In the genomic region with DNA sequence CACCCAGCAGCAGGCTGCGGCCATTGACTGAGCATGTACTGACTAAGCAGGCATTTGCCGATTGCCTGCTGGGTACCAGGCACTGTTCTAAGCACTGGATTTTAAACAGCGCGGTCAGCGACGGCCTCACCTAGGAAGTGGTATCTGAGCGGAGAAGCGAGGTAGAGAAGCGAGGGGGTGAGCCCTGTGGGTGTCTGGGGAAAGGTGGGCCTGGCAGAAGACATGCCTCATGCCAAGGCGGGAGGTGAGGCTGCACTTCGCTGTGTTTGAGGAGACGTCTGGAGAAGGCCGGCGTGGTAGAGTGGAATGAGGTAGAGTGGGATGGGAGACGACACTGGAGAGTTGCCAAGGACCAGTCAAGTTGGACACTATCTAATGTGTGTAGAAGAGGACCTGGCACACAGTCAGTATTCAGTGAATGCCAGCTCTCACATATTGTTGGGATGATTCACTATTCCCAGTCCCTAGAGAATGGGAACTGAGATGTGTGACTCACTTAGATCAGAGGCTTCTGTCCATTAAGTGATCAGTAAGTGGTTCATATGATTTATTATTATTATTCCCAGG, we compare ENCODE assay signal across 9 cellular contexts. TPM values are rescaled to one million over a fixed set of nuclear protein-coding genes. Genes with fewer than 3 reads are reported as not detected.
A peak's percentile ranks its signal among the peaks of the same experiment; 100 is the strongest.
DNase-seq lines count a peak whose midpoint lies in the region; ATAC-seq and TF ChIP-seq lines count a peak whose summit lies in the region.
"Had no signal": no experiment of that assay in that cellular context is flagged by ENCODE, and none has a peak within 500 bp of the region (broad histone marks: within the 10 kb centered on the region; RNA-seq: fewer than 3 reads in every experiment).

No MANE protein-coding gene starts in this region.

- H3K27ac Mint-ChIP-seq in CD8-positive, alpha-beta memory T cell = peak overlapping the region in 6 of 8 donors; percentile 7 to 80 (median 31)
- H3K27ac Mint-ChIP-seq in naive B cell = peak overlapping the region in 2 of 6 donors; percentile 53 to 61

- no peaks in the 10 kb centered on the region for H4K20me1 ChIP-seq in Loucy (ENCODE audit: insufficient read depth, low read length, poor library complexity, severe bottlenecking)

- no peak overlapping the region for H3K27ac ChIP-seq in CD8-positive, alpha-beta memory T cell (ENCODE audit: low read depth, low read length)
- H3K27ac ChIP-seq: suprapubic skin had no signal

- H3K36me3 ChIP-seq in CD8-positive, alpha-beta memory T cell (ENCODE audit: insufficient read depth, low read length) = no peaks in the 10 kb centered on the region
- H3K36me3 ChIP-seq in Loucy (ENCODE audit: insufficient read depth, low read length) = no peaks in the 10 kb centered on the region
- H3K36me3 ChIP-seq: suprapubic skin had no signal

- no peak for DNase-seq in CD8-positive, alpha-beta memory T cell
- DNase-seq in cerebellar cortex (ENCODE audit: low spot score) (peak; percentile 39), naive B cell (no peak), NCI-H1694 treated with DMSO at 0.1 percent for 48 hours (lab: John Stamatoyannopoulos, UW) (no peak), NCI-H510A (lab: John Stamatoyannopoulos, UW) (no peak)
- no peak for DNase-seq in stimulated activated CD8-positive, alpha-beta memory T cell treated with anti-CD3 and anti-CD28 coated beads, Interleukin-4, amount 100 ng/mL, for 48 hours

- H3K4me2 ChIP-seq in Loucy (ENCODE audit: low read depth, low read length, poor library complexity, severe bottlenecking) = peak overlapping the region; percentile 47

- no peaks in the 10 kb centered on the region for H3K79me2 ChIP-seq in Loucy (ENCODE audit: insufficient read depth, low read length)

- H3K27me3 Mint-ChIP-seq in CD8-positive, alpha-beta memory T cell = peaks cover 0 to 4% of the 10 kb centered on the region in 2 donors
- no peaks in the 10 kb centered on the region for H3K27me3 Mint-ChIP-seq in naive B cell

- no peaks in the 10 kb centered on the region for H3K9me2 ChIP-seq in Loucy (replicated peaks; ENCODE audit: low read depth, low read length)

- H3K4me3 ChIP-seq in CD8-positive, alpha-beta memory T cell (ENCODE audit: low read length) = no peak overlapping the region
- H3K4me3 ChIP-seq in Loucy (ENCODE audit: low read length, poor library complexity, severe bottlenecking) = peak overlapping the region; percentile 77

- no peak for TF ChIP-seq CTCF in Loucy (conservative IDR thresholded peaks at IDR 0.05; ENCODE audit: low read length)

- no peaks in the 10 kb centered on the region for H3K9me3 ChIP-seq in CD8-positive, alpha-beta memory T cell (ENCODE audit: low read length)
- no peaks in the 10 kb centered on the region for H3K9me3 ChIP-seq in Loucy (ENCODE audit: insufficient read depth, low read depth, low read length)
- H3K9me3 ChIP-seq: suprapubic skin had no signal

- H3K4me1 Mint-ChIP-seq in CD8-positive, alpha-beta memory T cell = peaks cover 13 to 17% (median 14%) of the 10 kb centered on the region in 3 donors
- peaks cover 11 to 16% (median 14%) of the 10 kb centered on the region in 3 donors for H3K4me1 Mint-ChIP-seq in naive B cell

- no peak overlapping the region for H3K9ac ChIP-seq in Loucy (ENCODE audit: low read depth, low read length, poor library complexity, severe bottlenecking)

- no peak overlapping the region for H2AFZ ChIP-seq in Loucy (ENCODE audit: low read length)

- H3K4me3 Mint-ChIP-seq in CD8-positive, alpha-beta memory T cell = peak overlapping the region; percentile 80 to 95 (median 86)
- peak overlapping the region; percentile 79 to 95 (median 88) for H3K4me3 Mint-ChIP-seq in naive B cell

- CTCF ChIA-PET in CD8-positive, alpha-beta memory T cell (lab: Charles Lee) = no interaction called here

- peaks cover 0 to 3% (median 0%) of the 10 kb centered on the region in 3 donors for H3K36me3 Mint-ChIP-seq in CD8-positive, alpha-beta memory T cell
- H3K36me3 Mint-ChIP-seq in naive B cell = no peaks in the 10 kb centered on the region

- POLR2A ChIA-PET in CD8-positive, alpha-beta memory T cell (lab: Charles Lee) = no interaction called here

- H3K27me3 ChIP-seq in CD8-positive, alpha-beta memory T cell (ENCODE audit: insufficient read depth, low read length, poor library complexity, severe bottlenecking) = no peaks in the 10 kb centered on the region
- H3K27me3 ChIP-seq in Loucy (ENCODE audit: insufficient read depth, low read length, poor library complexity, severe bottlenecking) = no peaks in the 10 kb centered on the region
- H3K27me3 ChIP-seq: suprapubic skin had no signal

- H3F3A ChIP-seq in Loucy (ENCODE audit: low read depth) = no peaks in the 10 kb centered on the region

- no peak for ATAC-seq in naive B cell (ENCODE audit: low read depth in 2 of 2)
- no peak for ATAC-seq in GM18519 (IDR thresholded peaks at IDR 0.05; ENCODE audit: low FRiP score, unreplicated experiment)

- H3K9me3 Mint-ChIP-seq in CD8-positive, alpha-beta memory T cell = no peaks in the 10 kb centered on the region
- no peaks in the 10 kb centered on the region for H3K9me3 Mint-ChIP-seq in naive B cell

- peaks cover 11% of the 10 kb centered on the region for H3K4me1 ChIP-seq in CD8-positive, alpha-beta memory T cell (ENCODE audit: insufficient read depth, low read length)
- H3K4me1 ChIP-seq in Loucy (ENCODE audit: insufficient read depth, low read length, poor library complexity, severe bottlenecking) = no peaks in the 10 kb centered on the region

RNA-seq across cellular contexts. Expression of gene SYCE1L, which starts 14.4 kb away (rescaled TPM):
- total RNA-seq in CD8-positive, alpha-beta memory T cell = 1 to 10 TPM; 3.9 to 4.6 TPM
- 3.9 TPM for polyA plus RNA-seq in CD8-positive, alpha-beta memory T cell
- polyA plus RNA-seq in naive B cell (ENCODE audit: low read depth in 6 of 6) = under 1 TPM in 3 of 6 donors, not detected in 3; 0.45 to 1.00 (median 0.59) TPM

RNA-seq across cellular contexts. Expression of gene MON1B, which starts 22.6 kb away (rescaled TPM):
- total RNA-seq in CD8-positive, alpha-beta memory T cell = 10 to 100 TPM; 55.0 to 60.2 TPM
- polyA plus RNA-seq in CD8-positive, alpha-beta memory T cell = 59.5 TPM
- polyA plus RNA-seq in naive B cell (ENCODE audit: low read depth in 6 of 6) = 10 to 100 TPM; 12.6 to 45.4 (median 33.1) TPM
